10 cellular contexts compared by ENCODE assay signal in genomic region chr11:111736621-111737055, GRCh38. TPM values are rescaled to one million over a fixed set of nuclear protein-coding genes. Genes with fewer than 3 reads are reported as not detected.
DNase-seq lines count a peak whose midpoint lies in the region; ATAC-seq and TF ChIP-seq lines count a peak whose summit lies in the region.
"Had no signal": no experiment of that assay in that cellular context is flagged by ENCODE, and none has a peak within 500 bp of the region (broad histone marks: within the 10 kb centered on the region; RNA-seq: fewer than 3 reads in every experiment).

No MANE protein-coding gene starts in this region.

- no peak for TF ChIP-seq POLR2A in suprapubic skin (IDR thresholded peaks at IDR 0.05)

- WGBS in suprapubic skin, result 53% methylated on average over 8 of the region's 8 CpGs

- no peaks in the 10 kb centered on the region for H3K27me3 ChIP-seq in NT2/D1 (ENCODE audit: insufficient read depth, insufficient read length)
- no peaks in the 10 kb centered on the region for H3K27me3 ChIP-seq in mucosa of stomach (ENCODE audit: control insufficient read depth, insufficient read depth, low read length)
- no peaks in the 10 kb centered on the region for H3K27me3 ChIP-seq in suprapubic skin

- ATAC-seq in GM18858 (IDR thresholded peaks at IDR 0.05; ENCODE audit: unreplicated experiment), result no peak

- peak overlapping the region; percentile 17 for H3K9ac ChIP-seq in NT2/D1 (ENCODE audit: insufficient read length, low read depth)
- peak overlapping the region; percentile 24 for H3K9ac ChIP-seq in mucosa of stomach (ENCODE audit: low read length)

- DNase-seq in NT2/D1 (ENCODE audit: low read depth, low spot score) (no peak), suprapubic skin (ENCODE audit: low spot score in 2 of 2) (no peak), NAMALWA (ENCODE audit: low spot score) (no peak), iPS-NIHi7 (ENCODE audit: extremely low spot score) (no peak), middle frontal gyrus (ENCODE audit: extremely low spot score, low spot score) (no peak)
- DNase-seq: DND-41, NCI-H2171 had no signal

- no peak for TF ChIP-seq CTCF in suprapubic skin (IDR thresholded peaks at IDR 0.05)

- H3K9me3 ChIP-seq in NT2/D1 (ENCODE audit: insufficient read depth, low read length), result no peaks in the 10 kb centered on the region
- H3K9me3 ChIP-seq in mucosa of stomach (ENCODE audit: control insufficient read depth, low read length), result no peaks in the 10 kb centered on the region
- no peaks in the 10 kb centered on the region for H3K9me3 ChIP-seq in suprapubic skin

- H3K4me3 ChIP-seq in NT2/D1 (ENCODE audit: insufficient read length, low read depth), result no peak overlapping the region
- H3K4me3 ChIP-seq in mucosa of stomach (ENCODE audit: low read length), result no peak overlapping the region
- no peak overlapping the region for H3K4me3 ChIP-seq in suprapubic skin

- peaks cover 23% of the 10 kb centered on the region for H3K4me1 ChIP-seq in NT2/D1 (ENCODE audit: insufficient read depth, insufficient read length)
- H3K4me1 ChIP-seq in mucosa of stomach (ENCODE audit: control insufficient read depth, insufficient read depth, low read length), result peaks cover 38% of the 10 kb centered on the region
- H3K4me1 ChIP-seq in suprapubic skin, result peaks cover 65% of the 10 kb centered on the region

- peaks cover 20% of the 10 kb centered on the region for H3K36me3 ChIP-seq in NT2/D1 (ENCODE audit: insufficient read depth, insufficient read length, low read length)
- no peaks in the 10 kb centered on the region for H3K36me3 ChIP-seq in mucosa of stomach (ENCODE audit: control insufficient read depth, insufficient read depth, low read length)
- H3K36me3 ChIP-seq in suprapubic skin, result peaks cover 15% of the 10 kb centered on the region

- H3K27ac ChIP-seq in cingulate gyrus (ENCODE audit: low read depth, low read length), result peak overlapping the region; percentile 99
- H3K27ac ChIP-seq in suprapubic skin, result peak overlapping the region; percentile 91

- TF ChIP-seq EP300 in suprapubic skin (IDR thresholded peaks at IDR 0.05), result no peak

RNA-seq across cellular contexts. Expression of gene PPP2R1B, which starts 29.6 kb away (rescaled TPM):
- total RNA-seq in suprapubic skin, result 10 to 100 TPM; 27.9 to 39.8 (median 31.8) TPM
